In genomic region chr17:50707296-50708049, GRCh38 we compare ENCODE assay signal across 1 cellular context.
A peak's percentile ranks its signal among the peaks of the same experiment; 100 is the strongest.
TF ChIP-seq lines count a peak whose summit lies in the region.

ANKRD40 (minus strand) TSS chr17:50707914; CDS start chr17:50707654, 260 bp downstream.

TF ChIP-seq in WTC11, 78 proteins besides CTCF, POLR2A, EP300 and RAD21 (continued from another document and continues in another):
- TF ChIP-seq ARID4B (CRISPR knock-in tag; IDR thresholded peaks at IDR 0.05; ENCODE audit: borderline replicate concordance) (no peak), ATF6 (CRISPR knock-in tag; IDR thresholded peaks at IDR 0.05) (no peak), TP53 (CRISPR knock-in tag; IDR thresholded peaks at IDR 0.05) (no peak), USF2 (CRISPR knock-in tag; IDR thresholded peaks at IDR 0.05) (peak; percentile 46; the same call in 1 of the 2 replicates), ZNF396 (CRISPR knock-in tag; IDR thresholded peaks at IDR 0.05; ENCODE audit: borderline replicate concordance) (no peak), RELA (CRISPR knock-in tag; IDR thresholded peaks at IDR 0.05; ENCODE audit: borderline replicate concordance) (no peak), SP1 (CRISPR knock-in tag; conservative IDR thresholded peaks at IDR 0.05) (peak; percentile 35; the same call in 1 of the 2 replicates), FOXK1 (CRISPR knock-in tag; IDR thresholded peaks at IDR 0.05) (no peak), MYBL2 (CRISPR knock-in tag; IDR thresholded peaks at IDR 0.05) (no peak), TEAD1 (CRISPR knock-in tag; IDR thresholded peaks at IDR 0.05) (no peak), OVOL2 (CRISPR knock-in tag; IDR thresholded peaks at IDR 0.05; ENCODE audit: borderline replicate concordance) (no peak), ZNF232 (CRISPR knock-in tag; IDR thresholded peaks at IDR 0.05) (0 out of 2 replicates have a peak, but pooled peaks have one; percentile 41), ZNF138 (CRISPR knock-in tag; conservative IDR thresholded peaks at IDR 0.05) (no peak), PRDM15 (CRISPR knock-in tag; IDR thresholded peaks at IDR 0.05) (no peak), ETV6 (CRISPR knock-in tag; IDR thresholded peaks at IDR 0.05) (0 out of 2 replicates have a peak, but pooled peaks have one; percentile 38), NFATC4 (CRISPR knock-in tag; IDR thresholded peaks at IDR 0.05) (no peak), SOX15 (CRISPR knock-in tag; IDR thresholded peaks at IDR 0.05) (no peak), PRRX2 (CRISPR knock-in tag; IDR thresholded peaks at IDR 0.05) (no peak), GABPB1 (CRISPR knock-in tag; IDR thresholded peaks at IDR 0.05) (peak; percentile 65), ZNF532 (CRISPR knock-in tag; IDR thresholded peaks at IDR 0.05; ENCODE audit: borderline replicate concordance) (no peak), MLX (CRISPR knock-in tag; IDR thresholded peaks at IDR 0.05) (no peak), GRHL2 (CRISPR knock-in tag; IDR thresholded peaks at IDR 0.05; ENCODE audit: insufficient replicate concordance, severe bottlenecking) (no peak), JAZF1 (CRISPR knock-in tag; IDR thresholded peaks at IDR 0.05) (no peak), CREB1 (CRISPR knock-in tag; IDR thresholded peaks at IDR 0.05) (no peak), ESRRA (CRISPR knock-in tag; IDR thresholded peaks at IDR 0.05; ENCODE audit: borderline replicate concordance) (no peak), MXD4 (CRISPR knock-in tag; IDR thresholded peaks at IDR 0.05; ENCODE audit: borderline replicate concordance) (no peak), RORB (CRISPR knock-in tag; IDR thresholded peaks at IDR 0.05) (no peak), ATF2 (CRISPR knock-in tag; IDR thresholded peaks at IDR 0.05; ENCODE audit: borderline replicate concordance, low read depth) (no peak), CREM (CRISPR knock-in tag; IDR thresholded peaks at IDR 0.05) (0 out of 2 replicates have a peak, but pooled peaks have one; percentile 39), AR (CRISPR knock-in tag; IDR thresholded peaks at IDR 0.05) (no peak), ZNF423 (CRISPR knock-in tag; IDR thresholded peaks at IDR 0.05) (peak; percentile 74), IRF1 (CRISPR knock-in tag; IDR thresholded peaks at IDR 0.05) (peak; percentile 75; the same call in 1 of the 2 replicates), NFYB (CRISPR knock-in tag; conservative IDR thresholded peaks at IDR 0.05; ENCODE audit: low read depth) (no peak), ZNF512 (CRISPR knock-in tag; IDR thresholded peaks at IDR 0.05; ENCODE audit: borderline replicate concordance) (no peak)
